17 cellular contexts compared by ENCODE assay signal in the genomic region with DNA sequence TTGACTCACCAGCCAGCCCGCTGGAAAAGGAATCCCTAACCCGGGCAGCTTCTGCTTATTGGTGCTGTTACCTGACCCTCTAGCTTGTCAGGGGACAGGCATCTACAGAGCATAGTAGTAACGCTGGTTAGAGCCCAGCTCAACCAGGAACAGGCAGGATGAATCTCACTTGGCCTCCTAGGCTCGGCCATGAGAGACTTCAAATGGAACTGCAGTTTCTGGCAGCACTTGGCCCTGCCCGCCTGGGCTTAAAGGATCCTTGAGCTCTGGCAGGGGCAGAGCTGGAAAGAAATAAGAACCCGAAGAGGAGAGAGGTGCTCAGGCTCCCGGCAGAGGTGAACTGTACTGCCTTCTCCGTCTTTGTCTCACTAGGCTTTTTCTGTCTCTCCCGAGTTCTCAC. TPM values are rescaled to one million over a fixed set of nuclear protein-coding genes. Genes with fewer than 3 reads are reported as not detected.
DNase-seq lines count a peak whose midpoint lies in the region; ATAC-seq and TF ChIP-seq lines count a peak whose summit lies in the region.
"Had no signal": no experiment of that assay in that cellular context is flagged by ENCODE, and none has a peak within 500 bp of the region (broad histone marks: within the 10 kb centered on the region; RNA-seq: fewer than 3 reads in every experiment).

No MANE protein-coding gene starts in this region.

- peaks cover 22% of the 10 kb centered on the region for H3K27me3 ChIP-seq in CD8-positive, alpha-beta T cell (ENCODE audit: insufficient read depth, low read length)

- peaks cover 11% of the 10 kb centered on the region for H3K4me1 Mint-ChIP-seq in brain
- peaks cover 24% of the 10 kb centered on the region for H3K4me1 Mint-ChIP-seq in CD8-positive, alpha-beta T cell (ENCODE audit: low read depth)

- peak overlapping the region in 4 of 5 experiments; percentile 5 to 84 (median 59) for H3K4me3 Mint-ChIP-seq in brain
- no peak overlapping the region for H3K4me3 Mint-ChIP-seq in CD8-positive, alpha-beta T cell
- H3K4me3 Mint-ChIP-seq: activated naive CD4-positive, alpha-beta T cell treated with anti-CD3 and anti-CD28 coated beads, Interleukin-2, amount 50 U/mL, for 24 hours had no signal

- H3K27me3 Mint-ChIP-seq in brain: peaks cover 98% of the 10 kb centered on the region
- peaks cover 63% of the 10 kb centered on the region for H3K27me3 Mint-ChIP-seq in CD8-positive, alpha-beta T cell (ENCODE audit: low read depth)

- CTCF ChIA-PET in CD8-positive, alpha-beta T cell (lab: Charles Lee): no interaction called here

- no peaks in the 10 kb centered on the region for H3K36me3 ChIP-seq in CD8-positive, alpha-beta T cell (ENCODE audit: insufficient read depth, low read length)
- H3K36me3 ChIP-seq: BE2C, gastroesophageal sphincter had no signal

- no peak overlapping the region for H3K4me3 ChIP-seq in CD8-positive, alpha-beta T cell (ENCODE audit: low read depth, low read length)
- H3K4me3 ChIP-seq: gastroesophageal sphincter had no signal

- no peak overlapping the region for H3K27ac ChIP-seq in CD8-positive, alpha-beta T cell (ENCODE audit: low read depth, low read length)
- H3K27ac ChIP-seq: gastroesophageal sphincter had no signal

- peak overlapping the region in 3 of 5 experiments; percentile 31 to 93 (median 92) for H3K27ac Mint-ChIP-seq in brain
- H3K27ac Mint-ChIP-seq in CD8-positive, alpha-beta T cell: no peak overlapping the region
- H3K27ac Mint-ChIP-seq: activated naive CD4-positive, alpha-beta T cell treated with anti-CD3 and anti-CD28 coated beads, Interleukin-2, amount 50 U/mL, for 24 hours had no signal

- no peaks in the 10 kb centered on the region for H3K9me3 Mint-ChIP-seq in brain
- no peaks in the 10 kb centered on the region for H3K9me3 Mint-ChIP-seq in CD8-positive, alpha-beta T cell
- H3K9me3 Mint-ChIP-seq: activated naive CD4-positive, alpha-beta T cell treated with anti-CD3 and anti-CD28 coated beads, Interleukin-2, amount 50 U/mL, for 24 hours had no signal

- no peaks in the 10 kb centered on the region for H3K4me1 ChIP-seq in CD8-positive, alpha-beta T cell (ENCODE audit: insufficient read depth, low read length)
- H3K4me1 ChIP-seq: BE2C had no signal

- POLR2A ChIA-PET in CD8-positive, alpha-beta T cell (lab: Charles Lee): no interaction called here

- ATAC-seq in CD8-positive, alpha-beta T cell: no peak
- no peak for ATAC-seq in GM21825 (IDR thresholded peaks at IDR 0.05; ENCODE audit: unreplicated experiment)
- ATAC-seq: gastroesophageal sphincter had no signal

- DNase-seq in activated CD8-positive, alpha-beta memory T cell treated with anti-CD3 and anti-CD28 coated beads, Interleukin-2, amount 50 U/mL, for 48 hours: peak; percentile 51
- no peak for DNase-seq in activated CD8-positive, alpha-beta memory T cell treated with anti-CD3 and anti-CD28 coated beads for 24 hours
- peak; percentile 49 for DNase-seq in M059J (ENCODE audit: low read depth)
- DNase-seq in retina: peak; percentile 36
- no peak for DNase-seq in CD8-positive, alpha-beta T cell
- DNase-seq in GOT3 (lab: John Stamatoyannopoulos, UW): no peak
- DNase-seq: BE2C; central memory CD4-positive, alpha-beta T cell; HCEC 1CT; NCI-H2227 treated with DMSO at 0.1 percent for 48 hours had no signal

- intact Hi-C loops in CD8-positive, alpha-beta T cell (cut with DNase I, micrococcal nuclease): no loop called here

- H3K9me3 ChIP-seq in CD8-positive, alpha-beta T cell (ENCODE audit: low read length): no peaks in the 10 kb centered on the region
- H3K9me3 ChIP-seq: BE2C, gastroesophageal sphincter had no signal

- TF ChIP-seq CTCF in brain (conservative IDR thresholded peaks at IDR 0.05): no peak
- TF ChIP-seq CTCF in CD8-positive, alpha-beta T cell (IDR thresholded peaks at IDR 0.05): no peak

- H3K36me3 Mint-ChIP-seq in brain: no peaks in the 10 kb centered on the region
- no peaks in the 10 kb centered on the region for H3K36me3 Mint-ChIP-seq in CD8-positive, alpha-beta T cell
- H3K36me3 Mint-ChIP-seq: activated naive CD4-positive, alpha-beta T cell treated with anti-CD3 and anti-CD28 coated beads, Interleukin-2, amount 50 U/mL, for 24 hours had no signal

RNA-seq across cellular contexts. Expression of gene LHX5, which starts 2.3 kb away (rescaled TPM):
- 0.02 TPM in 1 of 2 replicates, not detected in the other for total RNA-seq in M059J (2014; rRNA removed; shearing (Covaris generic))
- 0.10 TPM for polyA plus RNA-seq in brain (ENCODE audit: insufficient read depth, low read depth, low replicate concordance)
- not detected for total RNA-seq in CD8-positive, alpha-beta T cell
- total RNA-seq: G401; gastroesophageal sphincter; T-helper 1 cell treated with Interleukin-12 subunit alpha and Interleukin-12 subunit beta and Interleukin-4 antibody, amounts not matched to agents 30 ng/mL and 1 ng/mL, for 36 hours; urinary bladder had no signal
- polyA plus RNA-seq: urinary bladder had no signal

RNA-seq across cellular contexts. Expression of gene SDSL, which starts 51.8 kb away (rescaled TPM):
- 4.2 and 6.7 TPM in 2 replicates for total RNA-seq in M059J (2014; rRNA removed; shearing (Covaris generic))
- 10.4 TPM for polyA plus RNA-seq in brain (ENCODE audit: insufficient read depth, low read depth, low replicate concordance)
- not detected for total RNA-seq in CD8-positive, alpha-beta T cell

Comparison
In these comparisons a context has a peak if more than half of its experiments do, and no peak if none do; other contexts are left out.
1. DNase-seq: peak in activated CD8-positive, alpha-beta memory T cell treated with anti-CD3 and anti-CD28 coated beads, Interleukin-2, amount 50 U/mL, for 48 hours (single experiment), M059J (single experiment) and retina (single experiment); none in activated CD8-positive, alpha-beta memory T cell treated with anti-CD3 and anti-CD28 coated beads for 24 hours (single experiment), CD8-positive, alpha-beta T cell (0 of 7) and GOT3 (single experiment).